In genomic region chr16:66843191-66843590, GRCh38 we compare ENCODE assay signal across 1 cellular context.
TF ChIP-seq lines count a peak whose summit lies in the region.

No MANE protein-coding gene starts in this region.

TF ChIP-seq in GM23338, 12 proteins besides CTCF, POLR2A, EP300 and RAD21 (continued from another document):
- TF ChIP-seq REST (IDR thresholded peaks at IDR 0.05; ENCODE audit: unreplicated experiment) (no peak), NANOG (IDR thresholded peaks at IDR 0.05; ENCODE audit: borderline replicate concordance) (no peak), ZNF462 (CRISPR knock-in tag; IDR thresholded peaks at IDR 0.05) (no peak), EZH2 (IDR thresholded peaks at IDR 0.05; ENCODE audit: low read depth, unreplicated experiment) (no peak), JUNB (IDR thresholded peaks at IDR 0.05; ENCODE audit: unreplicated experiment) (no peak), POLR2AphosphoS5 (IDR thresholded peaks at IDR 0.05; ENCODE audit: low read depth) (no peak), CREB1 (CRISPR knock-in tag; IDR thresholded peaks at IDR 0.05; ENCODE audit: low read depth) (no peak), STAT1 (IDR thresholded peaks at IDR 0.05; ENCODE audit: unreplicated experiment) (no peak), ETS1 (IDR thresholded peaks at IDR 0.05) (no peak)
